In genomic region chr13:98444381-98444780, GRCh38 we compare ENCODE assay signal across 20 cellular contexts.
A peak's percentile ranks its signal among the peaks of the same experiment; 100 is the strongest.
DNase-seq lines count a peak whose midpoint lies in the region; ATAC-seq and TF ChIP-seq lines count a peak whose summit lies in the region.
"Had no signal": no experiment of that assay in that cellular context is flagged by ENCODE, and none has a peak within 500 bp of the region (broad histone marks: within the 10 kb centered on the region; RNA-seq: fewer than 3 reads in every experiment).

No MANE protein-coding gene starts in this region.

- H2AFZ ChIP-seq in IMR-90 (replicated peaks; ENCODE audit: low read length, poor library complexity) (no peak overlapping the region), fibroblast of lung (ENCODE audit: low read length) (no peak overlapping the region)

- 0 out of 2 replicates have a peak overlapping the region, but pooled peaks have one; percentile 4 for H2BK20ac ChIP-seq in IMR-90 (ENCODE audit: low read depth, low read length)

- 98% methylated on average over 6 of the region's 16 CpGs; no CpG with 5 or more reads in 1 of the 2 experiments for WGBS in IMR-90 (ENCODE audit: extremely low coverage in 2 of 2, insufficient read length in 1 of 2), 2 experiments

- no peak overlapping the region; a peak in 1 of 4 replicates for H4K8ac ChIP-seq in IMR-90 (ENCODE audit: low read depth in 2 of 2, low read length in 2 of 2)

- H3K9ac ChIP-seq in IMR-90 (ENCODE audit: low read depth, low read length) (no peak overlapping the region), fibroblast of lung (ENCODE audit: insufficient read depth, low read length) (no peak overlapping the region)
- H3K9ac ChIP-seq: KMS-11 had no signal

- H3K56ac ChIP-seq in IMR-90 (ENCODE audit: extremely low read depth, insufficient read depth, low read length): no peak overlapping the region

- peak overlapping the region; percentile 8 for H3K27ac Mint-ChIP-seq in CD8-positive, alpha-beta T cell
- peak overlapping the region; percentile 81 for H3K27ac Mint-ChIP-seq in osteocyte (ENCODE audit: unreplicated experiment)
- H3K27ac Mint-ChIP-seq: activated CD8-positive, alpha-beta memory T cell treated with anti-CD3 and anti-CD28 coated beads, Interleukin-2, amount 10 ng/mL, durations not matched to agents 7 days and 5 days; activated T-helper 2 cell treated with anti-CD3 and anti-CD28 coated beads, Interferon-gamma antibody, Interleukin-2, Interleukin-4, amounts not matched to agents 10 μg/mL and 5 μg/mL and 100 μg/mL, durations not matched to agents 14 hours and 24 hours and 36 hours; T-helper 2 cell treated with Interferon-gamma antibody and Interleukin-4, amounts not matched to agents 5 μg/mL and 100 μg/mL, for 36 hours had no signal

- H3K4me2 ChIP-seq in IMR-90 (ENCODE audit: low read depth, low read length): no peak overlapping the region
- no peak overlapping the region for H3K4me2 ChIP-seq in fibroblast of lung (ENCODE audit: extremely low read depth, insufficient read depth, low read length)
- H3K4me2 ChIP-seq: KMS-11 had no signal

- H2AK5ac ChIP-seq in IMR-90 (ENCODE audit: low read depth, low read length): peak overlapping the region; percentile 99

- no peak for DNase-seq in CD8-positive, alpha-beta T cell
- DNase-seq in IMR-90: no peak
- no peak for DNase-seq in fibroblast of lung (ENCODE audit: low read depth in 2 of 2)
- no peak for DNase-seq in osteocyte (ENCODE audit: extremely low spot score, unreplicated experiment)
- no peak for DNase-seq in stimulated activated CD4-positive, alpha-beta T cell treated with anti-CD3 and anti-CD28 coated beads, Interleukin-15, amount 100 ng/mL, for 24 hours
- no peak for DNase-seq in pons (ENCODE audit: low spot score)
- DNase-seq: activated CD4-positive, alpha-beta T cell treated with anti-CD3 and anti-CD28 coated beads, Interleukin-2, amount 50 U/mL, for 1 hour; activated CD8-positive, alpha-beta memory T cell treated with anti-CD3 and anti-CD28 coated beads, Interleukin-2, amount 10 ng/mL, durations not matched to agents 7 days and 5 days; brain microvascular endothelial cell; C1 segment of cervical spinal cord; effector CD4-positive, alpha-beta T cell; mucosa of descending colon; NCI-H1436; NCI-H446; stimulated activated CD4-positive, alpha-beta T cell treated with anti-CD3 and anti-CD28 coated beads, Interleukin-2, amount 100 ng/mL, for 24 hours had no signal

- no peak overlapping the region for H2BK15ac ChIP-seq in IMR-90 (ENCODE audit: low read depth, low read length)

- peaks cover 13% of the 10 kb centered on the region for H3K4me1 ChIP-seq in CD8-positive, alpha-beta T cell (ENCODE audit: insufficient read depth, low read length)
- H3K4me1 ChIP-seq in IMR-90 (ENCODE audit: control insufficient read depth, insufficient read depth, low read length): peaks cover 6% of the 10 kb centered on the region
- H3K4me1 ChIP-seq in fibroblast of lung (ENCODE audit: control insufficient read depth, extremely low read depth, insufficient read depth, low read length): peaks cover 7% of the 10 kb centered on the region

- H4K91ac ChIP-seq in IMR-90 (ENCODE audit: insufficient read depth, low read depth, low read length): peak overlapping the region; percentile 87; the same call in 1 of the 2 replicates

- H4K20me1 ChIP-seq in IMR-90 (ENCODE audit: insufficient read depth, low read length): peaks cover 22% of the 10 kb centered on the region
- no peaks in the 10 kb centered on the region for H4K20me1 ChIP-seq in fibroblast of lung (ENCODE audit: control insufficient read depth, extremely low read depth, insufficient read depth, low read length)

- no peaks in the 10 kb centered on the region for H3K36me3 ChIP-seq in CD8-positive, alpha-beta T cell (ENCODE audit: insufficient read depth, low read length)
- H3K36me3 ChIP-seq in IMR-90 (ENCODE audit: control insufficient read depth, insufficient read depth, low read length) (peaks cover 76% of the 10 kb centered on the region), fibroblast of lung (ENCODE audit: control insufficient read depth, insufficient read depth, low read length) (peaks cover 28% of the 10 kb centered on the region)

- no TSS peak for BruUV-seq in IMR-90 (replicated peaks; lab: Mats Ljungman, UMichigan)

- H3K79me1 ChIP-seq in IMR-90 (ENCODE audit: low read depth in 1 of 2, low read length in 2 of 2): peaks cover 6 to 50% of the 10 kb centered on the region in 2 experiments; a peak in 3 of 4 replicates

- TF ChIP-seq POLR2A in IMR-90 (IDR thresholded peaks at IDR 0.05; ENCODE audit: low read depth, low read length): no peak

- CTCF ChIA-PET in CD8-positive, alpha-beta T cell (lab: Charles Lee): interaction anchor here (0.6 to 10.1 kb wide), 21 partner anchors 8 to 398 kb away, joined by 3 to 242 read pairs (median 8); no protein-coding TSS in a partner anchor
- CTCF ChIA-PET in IMR-90 (lab: Yijun Ruan, JAX): interaction anchor here (0.7 to 1.9 kb wide), 4 partner anchors 13 to 229 kb away, joined by 3 to 8 read pairs (median 4); no protein-coding TSS in a partner anchor

- peaks cover 15% of the 10 kb centered on the region for H3K4me1 Mint-ChIP-seq in CD8-positive, alpha-beta T cell (ENCODE audit: low read depth)
- H3K4me1 Mint-ChIP-seq in osteocyte (ENCODE audit: unreplicated experiment): peaks cover 38% of the 10 kb centered on the region

- H3K23ac ChIP-seq in IMR-90 (ENCODE audit: low read depth, low read length): no peak overlapping the region

- H2AK9ac ChIP-seq in IMR-90 (replicated peaks; ENCODE audit: low read depth, low read length, poor library complexity): no peak overlapping the region

- no peak overlapping the region; the same call in 1 of the 2 replicates for H3K4ac ChIP-seq in IMR-90 (ENCODE audit: low read depth, low read length)

- no peak overlapping the region for H3K4me3 Mint-ChIP-seq in CD8-positive, alpha-beta T cell
- H3K4me3 Mint-ChIP-seq in osteocyte (ENCODE audit: unreplicated experiment): no peak overlapping the region
- H3K4me3 Mint-ChIP-seq: activated CD8-positive, alpha-beta memory T cell treated with anti-CD3 and anti-CD28 coated beads, Interleukin-2, amount 10 ng/mL, durations not matched to agents 7 days and 5 days; T-helper 2 cell treated with Interferon-gamma antibody and Interleukin-4, amounts not matched to agents 5 μg/mL and 100 μg/mL, for 36 hours had no signal

- H3K27me3 ChIP-seq in CD8-positive, alpha-beta T cell (ENCODE audit: insufficient read depth, low read length): no peaks in the 10 kb centered on the region
- H3K27me3 ChIP-seq in IMR-90 (ENCODE audit: control insufficient read depth, insufficient read depth, low read length) (no peaks in the 10 kb centered on the region), fibroblast of lung (ENCODE audit: control insufficient read depth, insufficient read depth, low read length) (no peaks in the 10 kb centered on the region)
- H3K27me3 ChIP-seq: brain microvascular endothelial cell, gastroesophageal sphincter had no signal

- POLR2A ChIA-PET in CD8-positive, alpha-beta T cell (lab: Charles Lee): interaction anchor here (1.3 to 1.6 kb wide), 3 partner anchors 128 to 224 kb away, joined by 3 to 4 read pairs (median 4); no protein-coding TSS in a partner anchor
- POLR2A ChIA-PET in IMR-90 (lab: Charles Lee; ENCODE audit: unreplicated experiment): no interaction called here

- peaks cover 11% of the 10 kb centered on the region for H3K9me1 ChIP-seq in IMR-90 (ENCODE audit: insufficient read depth, low read length)

- H4K5ac ChIP-seq in IMR-90 (ENCODE audit: low read depth, low read length): no peak overlapping the region

- no peak overlapping the region for H3K4me3 ChIP-seq in CD8-positive, alpha-beta T cell (ENCODE audit: low read depth, low read length)
- no peak overlapping the region for H3K4me3 ChIP-seq in IMR-90 (ENCODE audit: insufficient read depth, low read depth, low read length)
- no peak overlapping the region for H3K4me3 ChIP-seq in fibroblast of lung (replicated peaks in 1 of 4; ENCODE audit: control extremely low read depth in 1 of 4, insufficient read depth in 1 of 4, low read depth in 3 of 4, low read length in 4 of 4)
- H3K4me3 ChIP-seq: gastroesophageal sphincter, mucosa of descending colon had no signal

- no peak overlapping the region for H3K27ac ChIP-seq in CD8-positive, alpha-beta T cell (ENCODE audit: low read depth, low read length)
- H3K27ac ChIP-seq in IMR-90 (ENCODE audit: insufficient read depth, low read length) (no peak overlapping the region), fibroblast of lung (ENCODE audit: insufficient read depth, low read length) (peak overlapping the region; percentile 94)
- H3K27ac ChIP-seq: brain microvascular endothelial cell, gastroesophageal sphincter, KMS-11 had no signal

- H3K36me3 Mint-ChIP-seq in CD8-positive, alpha-beta T cell: peaks cover 25% of the 10 kb centered on the region
- H3K36me3 Mint-ChIP-seq in osteocyte (ENCODE audit: unreplicated experiment): peaks cover 53% of the 10 kb centered on the region
- H3K36me3 Mint-ChIP-seq: activated CD8-positive, alpha-beta memory T cell treated with anti-CD3 and anti-CD28 coated beads, Interleukin-2, amount 10 ng/mL, durations not matched to agents 7 days and 5 days had no signal

- dilution Hi-C loops in IMR-90 (cut with HindIII; ENCODE audit: low sequenced_read_pairs, unreplicated experiment): no loop called here

- no peaks in the 10 kb centered on the region for H3K27me3 Mint-ChIP-seq in CD8-positive, alpha-beta T cell (ENCODE audit: low read depth)
- no peaks in the 10 kb centered on the region for H3K27me3 Mint-ChIP-seq in osteocyte (ENCODE audit: unreplicated experiment)
- H3K27me3 Mint-ChIP-seq: activated CD8-positive, alpha-beta memory T cell treated with anti-CD3 and anti-CD28 coated beads, Interleukin-2, amount 10 ng/mL, durations not matched to agents 7 days and 5 days had no signal

- no peak for ATAC-seq in CD8-positive, alpha-beta T cell
- no peak for ATAC-seq in IMR-90 (ENCODE audit: low read depth)
- ATAC-seq in HG02759 (IDR thresholded peaks at IDR 0.05; ENCODE audit: unreplicated experiment): no peak
- ATAC-seq: gastroesophageal sphincter, mucosa of descending colon had no signal

- no peak overlapping the region for H2BK5ac ChIP-seq in IMR-90 (ENCODE audit: low read depth, low read length, poor library complexity, severe bottlenecking)

- no peak for TF ChIP-seq CTCF in CD8-positive, alpha-beta T cell (IDR thresholded peaks at IDR 0.05)
- TF ChIP-seq CTCF in IMR-90 (conservative IDR thresholded peaks at IDR 0.05; ENCODE audit: low read depth, low read length): no peak
- no peak for TF ChIP-seq CTCF in fibroblast of lung (conservative IDR thresholded peaks at IDR 0.05 in 1 of 2, IDR thresholded peaks at IDR 0.05 in 1 of 2; ENCODE audit: low read depth in 1 of 2, low read length in 2 of 2)
- TF ChIP-seq CTCF in osteocyte (IDR thresholded peaks at IDR 0.05): no peak

- H3K9me3 ChIP-seq in CD8-positive, alpha-beta T cell (ENCODE audit: low read length): no peaks in the 10 kb centered on the region
- H3K9me3 ChIP-seq in IMR-90 (ENCODE audit: control insufficient read depth, insufficient read depth, low read length) (no peaks in the 10 kb centered on the region), fibroblast of lung (ENCODE audit: control insufficient read depth, insufficient read depth, low read depth, low read length) (no peaks in the 10 kb centered on the region)
- H3K9me3 ChIP-seq: gastroesophageal sphincter, mucosa of descending colon had no signal

- H3K18ac ChIP-seq in IMR-90 (ENCODE audit: low read depth, low read length): no peak overlapping the region

- H3K79me2 ChIP-seq in fibroblast of lung (ENCODE audit: control insufficient read depth, insufficient read depth, low read length): peaks cover 3% of the 10 kb centered on the region

- intact Hi-C loops in CD8-positive, alpha-beta T cell (cut with DNase I, micrococcal nuclease): loop anchor here (2.0 to 10.0 kb wide), 2 partner anchors 130 to 398 kb away; partner anchors contain the start of gene STK24 (in 1 of the 2)
- intact Hi-C loops in IMR-90 (cut with micrococcal nuclease): loop anchor here (2.0 to 10.0 kb wide), 2 partner anchors 396 to 590 kb away; no protein-coding TSS in a partner anchor

- no peak for TF ChIP-seq RAD21 in IMR-90 (IDR thresholded peaks at IDR 0.05; ENCODE audit: low read length)

- no peak overlapping the region for H2BK120ac ChIP-seq in IMR-90 (ENCODE audit: low read depth, low read length)

- H3K14ac ChIP-seq in IMR-90 (replicated peaks; ENCODE audit: low read depth, low read length): 0 out of 2 replicates have a peak overlapping the region, but pooled peaks have one; percentile 12

- no peaks in the 10 kb centered on the region for H3K9me3 Mint-ChIP-seq in CD8-positive, alpha-beta T cell
- no peaks in the 10 kb centered on the region for H3K9me3 Mint-ChIP-seq in osteocyte (ENCODE audit: unreplicated experiment)
- H3K9me3 Mint-ChIP-seq: activated T-helper 2 cell treated with anti-CD3 and anti-CD28 coated beads, Interferon-gamma antibody, Interleukin-2, Interleukin-4, amounts not matched to agents 10 μg/mL and 5 μg/mL and 100 μg/mL, durations not matched to agents 14 hours and 24 hours and 36 hours; T-helper 2 cell treated with Interferon-gamma antibody and Interleukin-4, amounts not matched to agents 5 μg/mL and 100 μg/mL, for 36 hours had no signal

- in situ Hi-C loops in IMR-90 (cut with MboI; ENCODE audit: low sequenced_read_pairs): loop anchor here (10.0 to 25.0 kb wide), 2 partner anchors 590 to 593 kb away; no protein-coding TSS in a partner anchor
